Comparison of ENCODE assay signal across 15 cellular contexts in the genomic region with DNA sequence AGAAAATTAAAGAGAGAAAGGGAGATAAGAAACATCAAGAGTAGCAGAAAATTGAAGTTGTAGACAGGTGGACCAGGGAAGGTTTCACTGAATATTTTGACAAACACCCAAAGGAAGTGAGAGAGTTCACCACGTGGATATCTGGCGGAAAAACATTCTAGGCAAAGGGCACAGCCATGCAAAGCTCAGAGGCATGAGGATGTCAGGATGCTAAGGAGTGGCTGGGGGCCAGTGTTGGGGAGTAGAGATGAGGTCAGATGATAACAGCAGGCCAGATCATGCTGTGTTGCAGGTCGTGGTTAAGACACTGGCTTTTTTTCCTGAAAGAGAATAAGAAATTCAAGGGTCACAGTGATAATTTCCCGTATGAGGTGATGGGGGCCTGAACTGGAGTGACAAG.
DNase-seq lines count a peak whose midpoint lies in the region; ATAC-seq, FAIRE-seq and TF ChIP-seq lines count a peak whose summit lies in the region.
"Had no signal": no experiment of that assay in that cellular context is flagged by ENCODE, and none has a peak within 500 bp of the region (broad histone marks: within the 10 kb centered on the region; RNA-seq: fewer than 3 reads in every experiment).

No MANE protein-coding gene starts in this region.

- no peak for DNase-seq in activated naive CD8-positive, alpha-beta T cell treated with anti-CD3 and anti-CD28 coated beads, Interleukin-2, amount 50 U/mL, for 24 hours
- no peak for DNase-seq in activated naive CD8-positive, alpha-beta T cell treated with anti-CD3 and anti-CD28 coated beads for 36 hours
- DNase-seq in amniotic epithelial cell (ENCODE audit: low read depth) (peak; percentile 53), iris pigment epithelial cell (ENCODE audit: low read depth) (peak; percentile 22), amygdala (lab: John Stamatoyannopoulos, UW) (no peak), D721Med (ENCODE audit: insufficient read length, low spot score) (no peak), dermis blood vessel endothelial cell (no peak)
- DNase-seq in activated naive CD4-positive, alpha-beta T cell treated with Interleukin-2 at 50 U/mL for 16 hours = no peak
- DNase-seq: CD8-positive, alpha-beta T cell; H7; MV-4-11; NCI-H1417 treated with DMSO at 0.1 percent for 48 hours; NCI-H1930; NCI-H2171; NCI-H446 treated with DMSO at 0.1 percent for 48 hours had no signal

- H3K4me1 Mint-ChIP-seq in activated naive CD8-positive, alpha-beta T cell treated with anti-CD3 and anti-CD28 coated beads, Interleukin-2, amount 50 U/mL, for 24 hours = no peaks in the 10 kb centered on the region
- H3K4me1 Mint-ChIP-seq in activated naive CD8-positive, alpha-beta T cell treated with anti-CD3 and anti-CD28 coated beads for 36 hours = no peaks in the 10 kb centered on the region

- no peak for TF ChIP-seq CTCF in D721Med (IDR thresholded peaks at IDR 0.05; ENCODE audit: insufficient read depth, missing control alignments)

- no peak overlapping the region for H3K4me3 Mint-ChIP-seq in activated naive CD8-positive, alpha-beta T cell treated with anti-CD3 and anti-CD28 coated beads, Interleukin-2, amount 50 U/mL, for 24 hours
- no peak overlapping the region for H3K4me3 Mint-ChIP-seq in activated naive CD8-positive, alpha-beta T cell treated with anti-CD3 and anti-CD28 coated beads for 36 hours
- H3K4me3 Mint-ChIP-seq: CD8-positive, alpha-beta T cell had no signal

- peak; percentile 35 for ATAC-seq in activated naive CD8-positive, alpha-beta T cell treated with anti-CD3 and anti-CD28 coated beads, Interleukin-2, amount 50 U/mL, for 24 hours
- ATAC-seq: CD8-positive, alpha-beta T cell had no signal

- no peak overlapping the region for H3K27ac Mint-ChIP-seq in activated naive CD8-positive, alpha-beta T cell treated with anti-CD3 and anti-CD28 coated beads, Interleukin-2, amount 50 U/mL, for 24 hours
- no peak overlapping the region for H3K27ac Mint-ChIP-seq in activated naive CD8-positive, alpha-beta T cell treated with anti-CD3 and anti-CD28 coated beads for 36 hours
- H3K27ac Mint-ChIP-seq: CD8-positive, alpha-beta T cell had no signal

- H3K27me3 Mint-ChIP-seq in activated naive CD8-positive, alpha-beta T cell treated with anti-CD3 and anti-CD28 coated beads, Interleukin-2, amount 50 U/mL, for 24 hours = peaks cover 16% of the 10 kb centered on the region
- peaks cover 34% of the 10 kb centered on the region for H3K27me3 Mint-ChIP-seq in activated naive CD8-positive, alpha-beta T cell treated with anti-CD3 and anti-CD28 coated beads for 36 hours

- H3K9me3 Mint-ChIP-seq in activated naive CD8-positive, alpha-beta T cell treated with anti-CD3 and anti-CD28 coated beads, Interleukin-2, amount 50 U/mL, for 24 hours = no peaks in the 10 kb centered on the region
- H3K9me3 Mint-ChIP-seq in activated naive CD8-positive, alpha-beta T cell treated with anti-CD3 and anti-CD28 coated beads for 36 hours = no peaks in the 10 kb centered on the region
- H3K9me3 Mint-ChIP-seq: CD8-positive, alpha-beta T cell had no signal

- H3K36me3 Mint-ChIP-seq in activated naive CD8-positive, alpha-beta T cell treated with anti-CD3 and anti-CD28 coated beads, Interleukin-2, amount 50 U/mL, for 24 hours (ENCODE audit: low read depth) = no peaks in the 10 kb centered on the region
- no peaks in the 10 kb centered on the region for H3K36me3 Mint-ChIP-seq in activated naive CD8-positive, alpha-beta T cell treated with anti-CD3 and anti-CD28 coated beads for 36 hours
- H3K36me3 Mint-ChIP-seq: CD8-positive, alpha-beta T cell had no signal

- FAIRE-seq in D721Med (lab: Jason Lieb, UNC) = no peak

Comparison
In these comparisons a context has a peak if more than half of its experiments do, and no peak if none do; other contexts are left out.
1. DNase-seq: peak in amniotic epithelial cell (single experiment) and iris pigment epithelial cell (single experiment); none in activated naive CD8-positive, alpha-beta T cell treated with anti-CD3 and anti-CD28 coated beads, Interleukin-2, amount 50 U/mL, for 24 hours (single experiment), activated naive CD8-positive, alpha-beta T cell treated with anti-CD3 and anti-CD28 coated beads for 36 hours (single experiment), amygdala (0 of 56), D721Med (single experiment), activated naive CD4-positive, alpha-beta T cell treated with Interleukin-2 at 50 U/mL for 16 hours (single experiment) and dermis blood vessel endothelial cell (single experiment).